Comparison of ENCODE assay signal across 1 cellular context in the genomic region with DNA sequence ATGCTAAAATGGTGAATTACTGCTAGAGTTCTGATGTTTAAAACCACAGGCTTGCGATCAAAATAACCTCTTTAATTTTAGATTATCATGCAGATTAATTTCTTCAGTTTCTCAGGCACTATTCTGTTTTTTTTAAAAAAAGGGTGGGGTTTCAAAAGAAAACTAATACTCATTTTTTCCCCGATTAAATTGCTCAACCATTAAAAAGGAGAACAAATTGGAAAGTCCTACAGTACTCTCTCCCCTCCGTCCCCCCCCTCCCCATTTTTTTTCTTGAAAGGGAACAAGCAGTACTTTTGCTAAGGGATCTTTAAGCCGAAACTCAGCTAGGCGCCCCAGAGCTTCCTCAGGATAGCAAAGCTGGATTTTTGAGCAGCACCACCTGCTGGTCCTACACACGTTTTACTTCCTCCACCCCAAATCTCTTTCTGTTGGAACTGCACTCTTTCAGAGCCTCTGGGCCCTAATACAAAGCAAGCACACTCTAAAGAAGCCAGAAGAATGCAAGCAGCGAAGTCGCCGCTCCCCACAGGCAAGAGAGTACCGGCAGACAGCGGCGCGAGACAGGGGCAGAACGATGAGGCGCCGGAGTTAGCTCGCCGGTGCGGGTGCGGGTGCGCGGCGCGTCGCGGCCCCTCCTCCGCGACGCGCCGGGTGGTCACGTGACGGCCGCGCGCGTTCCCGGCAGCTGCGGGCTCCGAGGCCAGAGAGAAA.
A peak's percentile ranks its signal among the peaks of the same experiment; 100 is the strongest.
TF ChIP-seq lines count a peak whose summit lies in the region.

A gene with protein sequence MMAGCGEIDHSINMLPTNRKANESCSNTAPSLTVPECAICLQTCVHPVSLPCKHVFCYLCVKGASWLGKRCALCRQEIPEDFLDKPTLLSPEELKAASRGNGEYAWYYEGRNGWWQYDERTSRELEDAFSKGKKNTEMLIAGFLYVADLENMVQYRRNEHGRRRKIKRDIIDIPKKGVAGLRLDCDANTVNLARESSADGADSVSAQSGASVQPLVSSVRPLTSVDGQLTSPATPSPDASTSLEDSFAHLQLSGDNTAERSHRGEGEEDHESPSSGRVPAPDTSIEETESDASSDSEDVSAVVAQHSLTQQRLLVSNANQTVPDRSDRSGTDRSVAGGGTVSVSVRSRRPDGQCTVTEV (plus strand): TSS at position 687 of the 714 bp plus-strand sequence. CDS start 13,475 bp downstream, outside the sequence.

TF ChIP-seq in HepG2, 621 proteins besides CTCF, POLR2A, EP300 and RAD21 (continued from another document):
- TF ChIP-seq, protein P1, sequence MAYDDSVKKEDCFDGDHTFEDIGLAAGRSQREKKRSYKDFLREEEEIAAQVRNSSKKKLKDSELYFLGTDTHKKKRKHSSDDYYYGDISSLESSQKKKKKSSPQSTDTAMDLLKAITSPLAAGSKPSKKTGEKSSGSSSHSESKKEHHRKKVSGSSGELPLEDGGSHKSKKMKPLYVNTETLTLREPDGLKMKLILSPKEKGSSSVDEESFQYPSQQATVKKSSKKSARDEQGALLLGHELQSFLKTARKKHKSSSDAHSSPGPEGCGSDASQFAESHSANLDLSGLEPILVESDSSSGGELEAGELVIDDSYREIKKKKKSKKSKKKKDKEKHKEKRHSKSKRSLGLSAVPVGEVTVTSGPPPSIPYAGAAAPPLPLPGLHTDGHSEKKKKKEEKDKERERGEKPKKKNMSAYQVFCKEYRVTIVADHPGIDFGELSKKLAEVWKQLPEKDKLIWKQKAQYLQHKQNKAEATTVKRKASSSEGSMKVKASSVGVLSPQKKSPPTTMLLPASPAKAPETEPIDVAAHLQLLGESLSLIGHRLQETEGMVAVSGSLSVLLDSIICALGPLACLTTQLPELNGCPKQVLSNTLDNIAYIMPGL (CRISPR knock-in tag; IDR thresholded peaks at IDR 0.05; ENCODE audit: borderline replicate concordance in 1 of 2, low read depth in 1 of 2): peak in 1 of 2 experiments; percentile 84; a peak in 2 of 4 replicates
- TF ChIP-seq ISX (CRISPR knock-in tag; conservative IDR thresholded peaks at IDR 0.05) (no peak), XRCC5 (optimal IDR thresholded peaks at IDR 0.05; ENCODE audit: low read length) (peak; percentile 58), THYN1 (CRISPR knock-in tag; IDR thresholded peaks at IDR 0.05; ENCODE audit: borderline replicate concordance, low read depth) (no peak), ZNF619 (CRISPR knock-in tag; IDR thresholded peaks at IDR 0.05) (no peak), NR3C1 (CRISPR knock-in tag; IDR thresholded peaks at IDR 0.05) (no peak), SNAI1 (CRISPR knock-in tag; IDR thresholded peaks at IDR 0.05; ENCODE audit: borderline replicate concordance) (peak; percentile 21; the same call in 1 of the 2 replicates), FOSL1 (CRISPR knock-in tag; IDR thresholded peaks at IDR 0.05; ENCODE audit: borderline replicate concordance) (no peak), EHMT2 (IDR thresholded peaks at IDR 0.05; ENCODE audit: borderline replicate concordance, low read depth, low read length) (0 out of 2 replicates have a peak, but pooled peaks have one; percentile 23), ELF1 (CRISPR knock-in tag; IDR thresholded peaks at IDR 0.05) (peak; percentile 61; the same call in 1 of the 2 replicates), ZFAT (CRISPR knock-in tag; conservative IDR thresholded peaks at IDR 0.05) (0 out of 2 replicates have a peak, but pooled peaks have one; percentile 11)
- TF ChIP-seq, protein P2, sequence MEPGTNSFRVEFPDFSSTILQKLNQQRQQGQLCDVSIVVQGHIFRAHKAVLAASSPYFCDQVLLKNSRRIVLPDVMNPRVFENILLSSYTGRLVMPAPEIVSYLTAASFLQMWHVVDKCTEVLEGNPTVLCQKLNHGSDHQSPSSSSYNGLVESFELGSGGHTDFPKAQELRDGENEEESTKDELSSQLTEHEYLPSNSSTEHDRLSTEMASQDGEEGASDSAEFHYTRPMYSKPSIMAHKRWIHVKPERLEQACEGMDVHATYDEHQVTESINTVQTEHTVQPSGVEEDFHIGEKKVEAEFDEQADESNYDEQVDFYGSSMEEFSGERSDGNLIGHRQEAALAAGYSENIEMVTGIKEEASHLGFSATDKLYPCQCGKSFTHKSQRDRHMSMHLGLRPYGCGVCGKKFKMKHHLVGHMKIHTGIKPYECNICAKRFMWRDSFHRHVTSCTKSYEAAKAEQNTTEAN (CRISPR knock-in tag; conservative IDR thresholded peaks at IDR 0.05): 0 out of 2 replicates have a peak, but pooled peaks have one; percentile 6
TF ChIP-seq in HepG2: peak in this region for 97.
